In the genomic region with DNA sequence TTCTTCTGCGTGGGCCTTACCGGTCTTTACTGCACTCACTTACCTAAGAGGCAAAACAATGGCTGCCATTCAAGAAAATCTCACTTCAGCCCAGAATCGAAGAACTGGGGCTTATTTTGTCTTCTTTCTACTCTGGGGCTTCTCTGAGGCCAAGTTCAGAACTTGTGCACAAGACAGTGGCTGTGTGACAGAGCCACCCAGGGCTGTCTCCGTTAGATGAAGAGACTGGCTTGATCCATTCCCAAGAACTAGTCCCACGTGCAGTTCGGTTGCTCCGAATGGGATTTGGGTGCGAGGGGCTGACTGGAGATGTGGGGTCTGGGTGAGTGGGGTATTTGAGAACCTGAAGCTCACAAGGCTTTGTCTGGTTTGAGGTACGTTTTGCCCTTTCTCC, we compare ENCODE assay signal across 8 cellular contexts. TPM values are rescaled to one million over a fixed set of nuclear protein-coding genes. Genes with fewer than 3 reads are reported as not detected.
DNase-seq lines count a peak whose midpoint lies in the region; ATAC-seq, FAIRE-seq and TF ChIP-seq lines count a peak whose summit lies in the region.

No MANE protein-coding gene starts in this region.

- H3K4me2 ChIP-seq in smooth muscle cell = peak overlapping the region; percentile 97

- peaks cover 40% of the 10 kb centered on the region for H3K79me2 ChIP-seq in smooth muscle cell (ENCODE audit: low read depth)

- POLR2A ChIA-PET in BJ (lab: Charles Lee) = interaction anchor here (0.6 to 0.7 kb wide), 2 partner anchors 12 to 82 kb away, joined by 4 read pairs; no protein-coding TSS in a partner anchor

- H3K9ac ChIP-seq in iPS-15b (ENCODE audit: low read depth, low read length) (peak overlapping the region; percentile 78), smooth muscle cell (ENCODE audit: low read depth) (peak overlapping the region; percentile 97)

- H3K36me3 ChIP-seq in BJ (ENCODE audit: control insufficient read depth, insufficient read depth, low read length) = no peaks in the 10 kb centered on the region
- no peaks in the 10 kb centered on the region for H3K36me3 ChIP-seq in adrenal gland (replicated peaks in 1 of 2)
- no peaks in the 10 kb centered on the region for H3K36me3 ChIP-seq in iPS-15b (ENCODE audit: control insufficient read depth, insufficient read depth, low read length)
- H3K36me3 ChIP-seq in smooth muscle cell (ENCODE audit: low read depth) = peaks cover 4% of the 10 kb centered on the region

- WGBS in adrenal gland, 4 donors = 26 to 33% (median 31%) methylated on average over 8 to 9 of the region's 9 CpGs
- 19% methylated on average over 9 of the region's 9 CpGs for WGBS in smooth muscle cell (ENCODE audit: low lambda C conversion rate)

- TF ChIP-seq CTCF in BJ (IDR thresholded peaks at IDR 0.05; ENCODE audit: insufficient read depth, low read depth, low read length) (no peak), adrenal gland (IDR thresholded peaks at IDR 0.05) (no peak), smooth muscle cell (IDR thresholded peaks at IDR 0.05; ENCODE audit: borderline replicate concordance, insufficient read depth, poor library complexity, severe bottlenecking) (no peak)

- H4K20me1 ChIP-seq in smooth muscle cell (ENCODE audit: low read depth) = peaks cover 25% of the 10 kb centered on the region

- no peak for TF ChIP-seq POLR2A in adrenal gland (IDR thresholded peaks at IDR 0.05)
- TF ChIP-seq POLR2A in GM12892 (IDR thresholded peaks at IDR 0.05; ENCODE audit: low read depth, low read length) = no peak

- H2AFZ ChIP-seq in smooth muscle cell (ENCODE audit: low read depth) = peak overlapping the region; percentile 92

- ATAC-seq in HG02884 (IDR thresholded peaks at IDR 0.05; ENCODE audit: unreplicated experiment) = peak; percentile 6
- no peak for ATAC-seq in HG03442 (IDR thresholded peaks at IDR 0.05; ENCODE audit: unreplicated experiment)

- FAIRE-seq in GM12892 (lab: Jason Lieb, UNC) = no peak

- no peak for DNase-seq in BJ (ENCODE audit: low read depth)
- DNase-seq in adrenal gland = peak in 1 of 7 donors; percentile 55
- DNase-seq in smooth muscle cell (lab: John Stamatoyannopoulos, UW; ENCODE audit: unreplicated experiment) = no peak
- no peak for DNase-seq in GM12892 (ENCODE audit: insufficient read length)
- DNase-seq in NCI-H1417 (lab: John Stamatoyannopoulos, UW) = no peak

- H3K27ac ChIP-seq in adrenal gland = peak overlapping the region in 4 of 5 donors; percentile 95 to 99 (median 97)
- H3K27ac ChIP-seq in smooth muscle cell (ENCODE audit: low read depth) = peak overlapping the region; percentile 64

- H3F3A ChIP-seq in smooth muscle cell (ENCODE audit: low read depth) = peaks cover 6% of the 10 kb centered on the region

- H3K4me3 ChIP-seq in BJ (ENCODE audit: low read depth, low read length) (peak overlapping the region; percentile 98), adrenal gland (peak overlapping the region in 2 of 4 donors; percentile 93 to 98), iPS-15b (ENCODE audit: low read depth, low read length) (peak overlapping the region; percentile 73), smooth muscle cell (peak overlapping the region; percentile 79)

- H3K27me3 ChIP-seq in BJ (ENCODE audit: control insufficient read depth, insufficient read depth, low read length) = no peaks in the 10 kb centered on the region
- H3K27me3 ChIP-seq in adrenal gland = no peaks in the 10 kb centered on the region
- peaks cover 11% of the 10 kb centered on the region for H3K27me3 ChIP-seq in iPS-15b (ENCODE audit: control insufficient read depth, insufficient read depth, low read length)
- no peaks in the 10 kb centered on the region for H3K27me3 ChIP-seq in smooth muscle cell (ENCODE audit: low read depth)

- peaks cover 12 to 42% of the 10 kb centered on the region in 2 donors for H3K4me1 ChIP-seq in adrenal gland (replicated peaks in 1 of 2)
- peaks cover 3% of the 10 kb centered on the region for H3K4me1 ChIP-seq in iPS-15b (ENCODE audit: control insufficient read depth, insufficient read depth, low read length)
- H3K4me1 ChIP-seq in smooth muscle cell (ENCODE audit: low read depth) = peaks cover 30% of the 10 kb centered on the region

- CTCF ChIA-PET in BJ (lab: Yijun Ruan, JAX) = interaction anchor here (0.6 to 1.5 kb wide), 11 partner anchors 7 to 298 kb away, joined by 3 to 16 read pairs (median 4); no protein-coding TSS in a partner anchor

- intact Hi-C loops in adrenal gland (cut with DNase I) = loop anchor here (10.0 kb wide), 2 partner anchors 217 to 387 kb away; no protein-coding TSS in a partner anchor

- H3K9me3 ChIP-seq in adrenal gland (replicated peaks in 1 of 3) (no peaks in the 10 kb centered on the region), iPS-15b (ENCODE audit: control insufficient read depth, insufficient read depth, low read length) (no peaks in the 10 kb centered on the region), smooth muscle cell (replicated peaks; ENCODE audit: low read depth) (no peaks in the 10 kb centered on the region)

RNA-seq across cellular contexts. Expression of gene TCF12, which starts 0.8 kb away (rescaled TPM):
- polyA plus RNA-seq in BJ (2011; rRNA removed) (133 and 134 TPM in 2 replicates), adrenal gland (10 to 100 TPM in 2 of 3 donors, 1 to 10 TPM in 1; 7.6 to 59.3 (median 13.5) TPM), smooth muscle cell (50.3 and 54.1 TPM in 2 replicates)
- 131 and 151 TPM in 2 replicates for polyA minus RNA-seq in BJ (2011; rRNA and poly(A)+ RNA removed)
- total RNA-seq in adrenal gland (100 to 1,000 TPM in 2 of 8 donors, 10 to 100 TPM in 6; 51.6 to 121 (median 88.2) TPM), smooth muscle cell (136 and 302 TPM in 2 replicates)
- polyA plus RNA-seq in GM12892 (2012; ENCODE audit: missing spikeins) = 32.6 TPM
